ENCODE assay signal across 23 cellular contexts in genomic region chr10:34498821-34499220, GRCh38.
"Had no signal": no experiment of that assay in that cellular context is flagged by ENCODE, and none has a peak within 500 bp of the region (broad histone marks: within the 10 kb centered on the region; RNA-seq: fewer than 3 reads in every experiment).

No MANE protein-coding gene starts in this region.

- H3K27me3 ChIP-seq: breast epithelium had no signal

- H3K9me3 ChIP-seq: breast epithelium had no signal

- ATAC-seq: activated CD4-positive, alpha-beta T cell treated with anti-CD3 and anti-CD28 coated beads for 36 hours; activated CD8-positive, alpha-beta T cell treated with anti-CD3 and anti-CD28 coated beads for 36 hours; activated naive CD4-positive, alpha-beta T cell treated with anti-CD3 and anti-CD28 coated beads, Interleukin-2, amount 50 U/mL, for 72 hours had no signal

- H3K36me3 ChIP-seq: breast epithelium, WERI-Rb-1 had no signal

- H3K9me3 Mint-ChIP-seq: activated CD8-positive, alpha-beta T cell treated with anti-CD3 and anti-CD28 coated beads for 36 hours; activated naive CD4-positive, alpha-beta T cell treated with anti-CD3 and anti-CD28 coated beads, Interleukin-2, amount 50 U/mL, for 72 hours had no signal

- H3K36me3 Mint-ChIP-seq: activated naive CD4-positive, alpha-beta T cell treated with anti-CD3 and anti-CD28 coated beads, Interleukin-2, amount 50 U/mL, for 72 hours had no signal

- H3K4me3 ChIP-seq: breast epithelium had no signal

- H3K4me3 Mint-ChIP-seq: activated CD4-positive, alpha-beta T cell treated with anti-CD3 and anti-CD28 coated beads for 36 hours; activated CD8-positive, alpha-beta T cell treated with anti-CD3 and anti-CD28 coated beads for 36 hours; IgD-negative memory B cell had no signal

- DNase-seq: activated CD4-positive, alpha-beta T cell treated with anti-CD3 and anti-CD28 coated beads for 36 hours; activated CD8-positive, alpha-beta memory T cell treated with anti-CD3 and anti-CD28 coated beads, Interleukin-2, amount 50 U/mL, for 48 hours; activated CD8-positive, alpha-beta T cell treated with anti-CD3 and anti-CD28 coated beads for 36 hours; activated effector memory CD4-positive, alpha-beta T cell treated with anti-CD3 and anti-CD28 coated beads, Interleukin-2, amount 50 U/mL, for 16 hours; activated naive CD4-positive, alpha-beta T cell treated with Interleukin-2 at 50 U/mL for 16 hours; activated T-cell treated with anti-CD3 and anti-CD28 coated beads, Interleukin-2, amount 50 U/mL, for 1 hour; anterior cingulate cortex; central memory CD4-positive, alpha-beta T cell; KG1; NCI-H1092; NCI-H1417; NCI-H2029; NCI-H2107; NCI-H2171 treated with DMSO at 0.1 percent for 48 hours; NCI-H226; NCI-H510A; NCI-H82; SIG-M5; T-helper 2 cell; WERI-Rb-1 had no signal

- H3K27me3 Mint-ChIP-seq: activated CD8-positive, alpha-beta T cell treated with anti-CD3 and anti-CD28 coated beads for 36 hours; IgD-negative memory B cell had no signal

- H3K27ac Mint-ChIP-seq: activated CD4-positive, alpha-beta T cell treated with anti-CD3 and anti-CD28 coated beads for 36 hours; activated CD8-positive, alpha-beta T cell treated with anti-CD3 and anti-CD28 coated beads for 36 hours; activated naive CD4-positive, alpha-beta T cell treated with anti-CD3 and anti-CD28 coated beads, Interleukin-2, amount 50 U/mL, for 72 hours; IgD-negative memory B cell had no signal

- H3K4me1 ChIP-seq: breast epithelium had no signal

- H3K27ac ChIP-seq: breast epithelium, WERI-Rb-1 had no signal

- H3K4me1 Mint-ChIP-seq: activated CD4-positive, alpha-beta T cell treated with anti-CD3 and anti-CD28 coated beads for 36 hours; IgD-negative memory B cell had no signal
